In genomic region chr19:50679177-50680125, GRCh38 we compare ENCODE assay signal across 8 cellular contexts. TPM values are rescaled to one million over a fixed set of nuclear protein-coding genes. Genes with fewer than 3 reads are reported as not detected.
DNase-seq lines count a peak whose midpoint lies in the region; ATAC-seq and TF ChIP-seq lines count a peak whose summit lies in the region.

No MANE protein-coding gene starts in this region.

- H3K27me3 Mint-ChIP-seq in IgD-negative memory B cell: peaks cover 7% of the 10 kb centered on the region

- H3K36me3 ChIP-seq in A673 (ENCODE audit: insufficient read depth, low read length, poor library complexity, severe bottlenecking) (peaks cover under 1% of the 10 kb centered on the region), sigmoid colon (no peaks in the 10 kb centered on the region)

- TF ChIP-seq EP300 in sigmoid colon (IDR thresholded peaks at IDR 0.05): no peak

- H3K4me1 ChIP-seq in A673 (ENCODE audit: insufficient read depth, low read length, poor library complexity, severe bottlenecking) (no peaks in the 10 kb centered on the region), sigmoid colon (no peaks in the 10 kb centered on the region)

- intact Hi-C loops in A673 (cut with micrococcal nuclease; ENCODE audit: unreplicated experiment): no loop called here
- intact Hi-C loops in left cardiac atrium (cut with DNase I): no loop called here
- intact Hi-C loops in sigmoid colon (cut with DNase I): no loop called here

- no peak for TF ChIP-seq CTCF in A673 (conservative IDR thresholded peaks at IDR 0.05; ENCODE audit: low read depth, low read length)
- no peak for TF ChIP-seq CTCF in sigmoid colon (IDR thresholded peaks at IDR 0.05)

- DNase-seq in A673 (ENCODE audit: low spot score): peak; percentile 88
- DNase-seq in SW480 (ENCODE audit: low spot score): peak; percentile 90
- DNase-seq in activated naive CD4-positive, alpha-beta T cell treated with anti-CD3 and anti-CD28 coated beads, Interleukin-2, amount 50 U/mL, for 72 hours (ENCODE audit: low spot score in 2 of 2): peak; percentile 60 to 78
- peak; percentile 83 for DNase-seq in left cardiac atrium
- peak; percentile 87 for DNase-seq in sigmoid colon

- peak overlapping the region in 3 of 4 donors; percentile 52 to 88 (median 83) for H3K4me3 Mint-ChIP-seq in IgD-negative memory B cell

- H3K4me3 ChIP-seq in A673 (ENCODE audit: low read depth, low read length, poor library complexity, severe bottlenecking) (no peak overlapping the region), sigmoid colon (no peak overlapping the region)

- H3K9me3 ChIP-seq in A673 (ENCODE audit: low read depth, low read length, poor library complexity, severe bottlenecking) (no peaks in the 10 kb centered on the region), sigmoid colon (no peaks in the 10 kb centered on the region)

- no peaks in the 10 kb centered on the region for H3K27me3 ChIP-seq in A673 (replicated peaks; ENCODE audit: insufficient read depth, low read depth, low read length, poor library complexity)
- H3K27me3 ChIP-seq in sigmoid colon: peaks cover 3 to 59% (median 22%) of the 10 kb centered on the region in 3 donors

- no peak overlapping the region for H3K27ac ChIP-seq in A673 (ENCODE audit: low read depth, low read length, poor library complexity, severe bottlenecking)
- H3K27ac ChIP-seq in sigmoid colon: no peak overlapping the region

- peak overlapping the region; percentile 43 to 89 (median 86) for H3K27ac Mint-ChIP-seq in IgD-negative memory B cell
- H3K27ac Mint-ChIP-seq in activated naive CD4-positive, alpha-beta T cell treated with anti-CD3 and anti-CD28 coated beads, Interleukin-2, amount 50 U/mL, for 72 hours: no peak overlapping the region

- peaks cover 10% of the 10 kb centered on the region for H3K36me3 Mint-ChIP-seq in IgD-negative memory B cell
- H3K36me3 Mint-ChIP-seq in activated naive CD4-positive, alpha-beta T cell treated with anti-CD3 and anti-CD28 coated beads, Interleukin-2, amount 50 U/mL, for 72 hours: no peaks in the 10 kb centered on the region

- H3K9me3 Mint-ChIP-seq in IgD-negative memory B cell: peaks cover 2 to 10% (median 3%) of the 10 kb centered on the region in 3 donors
- no peaks in the 10 kb centered on the region for H3K9me3 Mint-ChIP-seq in activated naive CD4-positive, alpha-beta T cell treated with anti-CD3 and anti-CD28 coated beads, Interleukin-2, amount 50 U/mL, for 72 hours

- peaks cover 5 to 13% (median 8%) of the 10 kb centered on the region in 3 donors for H3K4me1 Mint-ChIP-seq in IgD-negative memory B cell

- POLR2A ChIA-PET in A673 (lab: Charles Lee; ENCODE audit: low non-redundant PET): no interaction called here

- CTCF ChIA-PET in A673 (lab: Charles Lee): interaction anchor here (0.6 kb wide), 1 partner anchor 192 kb away, joined by 4 read pairs; no protein-coding TSS in a partner anchor

- 13 to 15% methylated on average over 23 of the region's 23 CpGs for WGBS in sigmoid colon, 2 donors

- BruUV-seq in A673 (replicated peaks; lab: Mats Ljungman, UMichigan): no TSS peak

- no peak for TF ChIP-seq POLR2A in sigmoid colon (IDR thresholded peaks at IDR 0.05)

- peak; percentile 82 for ATAC-seq in GM18907 (IDR thresholded peaks at IDR 0.05; ENCODE audit: unreplicated experiment)
- peak; percentile 96 to 99 for ATAC-seq in activated naive CD4-positive, alpha-beta T cell treated with anti-CD3 and anti-CD28 coated beads, Interleukin-2, amount 50 U/mL, for 72 hours
- peak; percentile 95 to 96 for ATAC-seq in left cardiac atrium
- ATAC-seq in GM18868 (IDR thresholded peaks at IDR 0.05; ENCODE audit: unreplicated experiment): no peak

RNA-seq across cellular contexts. Expression of gene C19orf81, which starts 30.2 kb away (rescaled TPM):
- total RNA-seq in A673 (2021) (6.2 and 10.5 TPM in 2 replicates), left cardiac atrium (1 to 10 TPM; 1.3 to 2.0 TPM), sigmoid colon (not detected)
- polyA plus RNA-seq in IgD-negative memory B cell (1.3 TPM), sigmoid colon (not detected)
- total RNA-seq in activated naive CD4-positive, alpha-beta T cell treated with anti-CD3 and anti-CD28 coated beads, Interleukin-2, amount 50 U/mL, for 72 hours: 1 to 10 TPM in 1 of 2 donors, not detected in 1; 4.2 TPM

RNA-seq across cellular contexts. Expression of gene SYT3, which starts 39.8 kb away (rescaled TPM):
- 1.8 and 2.0 TPM in 2 replicates for total RNA-seq in A673 (2021)
- polyA plus RNA-seq in IgD-negative memory B cell: not detected
- under 1 TPM in 1 of 2 donors, not detected in 1; 0.23 TPM for total RNA-seq in activated naive CD4-positive, alpha-beta T cell treated with anti-CD3 and anti-CD28 coated beads, Interleukin-2, amount 50 U/mL, for 72 hours
- total RNA-seq in left cardiac atrium: under 1 TPM; 0.24 to 0.52 TPM
- under 1 TPM; 0.28 to 0.66 (median 0.38) TPM for total RNA-seq in sigmoid colon
- polyA plus RNA-seq in sigmoid colon: under 1 TPM in 2 of 3 donors, not detected in 1; under 0.01 to 0.38 TPM

RNA-seq across cellular contexts. Expression of gene SHANK1, which starts 40.2 kb away (rescaled TPM):
- total RNA-seq in A673 (2021): 69.7 and 69.8 TPM in 2 replicates
- polyA plus RNA-seq in IgD-negative memory B cell: not detected
- total RNA-seq in activated naive CD4-positive, alpha-beta T cell treated with anti-CD3 and anti-CD28 coated beads, Interleukin-2, amount 50 U/mL, for 72 hours: under 1 TPM in 1 of 2 donors, not detected in 1; 0.14 TPM
- total RNA-seq in left cardiac atrium: 1 to 10 TPM in 1 of 2 donors, under 1 TPM in 1; 0.62 to 1.2 TPM
- 1 to 10 TPM in 2 of 4 donors, under 1 TPM in 2; under 0.01 to 1.2 (median 0.54) TPM for total RNA-seq in sigmoid colon
- under 1 TPM in 1 of 3 donors, not detected in 2; 0.19 TPM for polyA plus RNA-seq in sigmoid colon

RNA-seq across cellular contexts. Expression of gene CLEC11A, which starts 43.7 kb away (rescaled TPM):
- 59.1 TPM in 2 replicates for total RNA-seq in A673 (2021)
- 0.61 TPM for polyA plus RNA-seq in IgD-negative memory B cell
- total RNA-seq in activated naive CD4-positive, alpha-beta T cell treated with anti-CD3 and anti-CD28 coated beads, Interleukin-2, amount 50 U/mL, for 72 hours: 1 to 10 TPM in 1 of 2 donors, under 1 TPM in 1; 0.55 to 1.6 TPM
- total RNA-seq in left cardiac atrium: 1 to 10 TPM; 8.4 to 9.6 TPM
- total RNA-seq in sigmoid colon: 10 to 100 TPM in 3 of 4 donors, 1 to 10 TPM in 1; 9.5 to 20.2 (median 14.6) TPM
- polyA plus RNA-seq in sigmoid colon: 1 to 10 TPM; 2.1 to 6.1 (median 3.6) TPM

Comparison
In these comparisons a context has a peak if more than half of its experiments do, and no peak if none do; other contexts are left out.
1. H3K27ac Mint-ChIP-seq: peak in IgD-negative memory B cell (3 of 3); none in activated naive CD4-positive, alpha-beta T cell treated with anti-CD3 and anti-CD28 coated beads, Interleukin-2, amount 50 U/mL, for 72 hours (0 of 2).
2. RNA of gene SHANK1, which starts 40.2 kb away (total RNA-seq): 69.7 to 69.8 TPM in A673; 0.62 to 1.2 TPM in left cardiac atrium, under 0.01 to 1.2 TPM in sigmoid colon and 0.14 TPM in activated naive CD4-positive, alpha-beta T cell treated with anti-CD3 and anti-CD28 coated beads, Interleukin-2, amount 50 U/mL, for 72 hours; every median in the first group is over 10 times any median in the second.
3. Peak in every context shown above with its lines, with median percentiles within 50 percentile points of each other: DNase-seq.